Comparison of ENCODE assay signal across 12 cellular contexts in the genomic region with DNA sequence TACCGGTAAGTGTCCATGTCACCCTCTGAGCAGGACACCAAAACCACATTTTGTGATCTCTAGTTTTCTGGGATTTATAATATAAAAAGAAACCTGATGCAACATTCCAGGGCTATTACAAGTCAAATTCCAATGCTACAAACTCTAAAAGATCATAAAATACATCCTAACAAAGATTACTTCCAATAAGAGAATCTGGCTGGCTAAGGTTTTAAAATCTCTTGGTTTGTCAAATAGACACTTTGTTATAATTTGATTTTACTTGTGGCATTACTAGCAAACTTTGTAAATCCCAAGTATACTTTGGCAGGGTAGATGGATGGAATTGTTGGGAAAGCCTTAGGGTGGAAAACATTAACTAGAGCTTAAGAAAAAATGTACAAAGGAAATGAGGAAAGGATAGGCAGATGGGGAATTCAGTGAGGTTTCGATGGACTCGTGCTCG.
DNase-seq lines count a peak whose midpoint lies in the region; TF ChIP-seq lines count a peak whose summit lies in the region.
"Had no signal": no experiment of that assay in that cellular context is flagged by ENCODE, and none has a peak within 500 bp of the region (broad histone marks: within the 10 kb centered on the region; RNA-seq: fewer than 3 reads in every experiment).

No MANE protein-coding gene starts in this region.

- no peaks in the 10 kb centered on the region for H3K27me3 ChIP-seq in AG04450 (ENCODE audit: control insufficient read depth, insufficient read depth, low read length)
- no peaks in the 10 kb centered on the region for H3K27me3 ChIP-seq in kidney epithelial cell (ENCODE audit: control insufficient read depth, insufficient read depth, low read length)
- H3K27me3 ChIP-seq in A673 (replicated peaks; ENCODE audit: insufficient read depth, low read depth, low read length, poor library complexity) = no peaks in the 10 kb centered on the region

- CTCF ChIA-PET in AG04450 (lab: Charles Lee) (interaction anchor here (1.0 to 1.5 kb wide), 2 partner anchors 16 to 54 kb away, joined by 3 to 4 read pairs; no protein-coding TSS in a partner anchor), A673 (lab: Charles Lee) (no interaction called here)

- no TSS peak for BruUV-seq in A673 (replicated peaks; lab: Mats Ljungman, UMichigan)

- peak; percentile 13 for DNase-seq in AG04450 (ENCODE audit: low read depth, low spot score)
- peak; percentile 35 for DNase-seq in HT1080 (ENCODE audit: low read depth)
- DNase-seq in astrocyte of the spinal cord (ENCODE audit: low read depth, low spot score) = peak; percentile 63
- peak; percentile 10 for DNase-seq in kidney epithelial cell (ENCODE audit: low read depth)
- no peak for DNase-seq in effector CD4-positive, alpha-beta T cell
- no peak for DNase-seq in NCI-H748 (lab: John Stamatoyannopoulos, UW; ENCODE audit: unreplicated experiment)
- no peak for DNase-seq in HuH-7.5 (ENCODE audit: low spot score)
- no peak for DNase-seq in A673 (ENCODE audit: low spot score)
- DNase-seq: activated CD4-positive, alpha-beta T cell treated with anti-CD3 and anti-CD28 coated beads for 1 hour; NCI-H1436 treated with DMSO at 0.1 percent for 48 hours; PC-9 had no signal

- in situ Hi-C loops in astrocyte of the spinal cord (cut with HindIII; ENCODE audit: low sequenced_read_pairs) = no loop called here

- TF ChIP-seq CTCF in AG04450 (IDR thresholded peaks at IDR 0.05; ENCODE audit: low read depth, low read length) (no peak), astrocyte of the spinal cord (IDR thresholded peaks at IDR 0.05; ENCODE audit: low read depth, low read length) (no peak), kidney epithelial cell (IDR thresholded peaks at IDR 0.05; ENCODE audit: insufficient read depth, low read length, poor library complexity, severe bottlenecking) (no peak), A673 (conservative IDR thresholded peaks at IDR 0.05; ENCODE audit: low read depth, low read length) (no peak)

- intact Hi-C loops in A673 (cut with micrococcal nuclease; ENCODE audit: unreplicated experiment) = no loop called here

- peak overlapping the region; percentile 79 for H3K27ac ChIP-seq in AG04450 (ENCODE audit: low read depth, low read length)
- H3K27ac ChIP-seq in A673 (ENCODE audit: low read depth, low read length, poor library complexity, severe bottlenecking) = no peak overlapping the region
- H3K27ac ChIP-seq: coronary artery, PC-9 had no signal

- H3K9me3 ChIP-seq in AG04450 (ENCODE audit: control insufficient read depth, insufficient read depth, low read length) (no peaks in the 10 kb centered on the region), A673 (ENCODE audit: low read depth, low read length, poor library complexity, severe bottlenecking) (no peaks in the 10 kb centered on the region)

- H3K36me3 ChIP-seq in kidney epithelial cell (ENCODE audit: control insufficient read depth, insufficient read depth, low read length) (no peaks in the 10 kb centered on the region), A673 (ENCODE audit: insufficient read depth, low read length, poor library complexity, severe bottlenecking) (no peaks in the 10 kb centered on the region)

- POLR2A ChIA-PET in AG04450 (lab: Yijun Ruan, JAX) = no interaction called here
- POLR2A ChIA-PET in A673 (lab: Charles Lee; ENCODE audit: low non-redundant PET) = no interaction called here

- H3K4me1 ChIP-seq in A673 (ENCODE audit: insufficient read depth, low read length, poor library complexity, severe bottlenecking) = peaks cover 5% of the 10 kb centered on the region

- no peak overlapping the region for H3K4me3 ChIP-seq in AG04450 (ENCODE audit: low read depth, low read length)
- H3K4me3 ChIP-seq in astrocyte of the spinal cord (ENCODE audit: low read depth, low read length) = no peak overlapping the region
- no peak overlapping the region for H3K4me3 ChIP-seq in kidney epithelial cell (ENCODE audit: low read depth, low read length)
- H3K4me3 ChIP-seq in A673 (ENCODE audit: low read depth, low read length, poor library complexity, severe bottlenecking) = no peak overlapping the region
- H3K4me3 ChIP-seq: coronary artery, PC-9 had no signal

Comparison
In these comparisons a context has a peak if more than half of its experiments do, and no peak if none do; other contexts are left out.
1. DNase-seq: peak in AG04450 (single experiment), HT1080 (single experiment), astrocyte of the spinal cord (single experiment) and kidney epithelial cell (single experiment); none in effector CD4-positive, alpha-beta T cell (single experiment), NCI-H748 (single experiment), HuH-7.5 (single experiment) and A673 (single experiment).